21 cellular contexts compared by ENCODE assay signal in genomic region chr1:192543445-192543844, GRCh38. TPM values are rescaled to one million over a fixed set of nuclear protein-coding genes. Genes with fewer than 3 reads are reported as not detected.
DNase-seq lines count a peak whose midpoint lies in the region; ATAC-seq and TF ChIP-seq lines count a peak whose summit lies in the region.
"Had no signal": no experiment of that assay in that cellular context is flagged by ENCODE, and none has a peak within 500 bp of the region (broad histone marks: within the 10 kb centered on the region; RNA-seq: fewer than 3 reads in every experiment).

No MANE protein-coding gene starts in this region.

- peaks cover 6% of the 10 kb centered on the region for H3K36me3 Mint-ChIP-seq in T-helper 1 cell treated with Interleukin-12 subunit alpha and Interleukin-12 subunit beta and Interleukin-4 antibody, amounts not matched to agents 30 μg/mL and 1 μg/mL, for 36 hours (ENCODE audit: low read depth)
- H3K36me3 Mint-ChIP-seq in T-helper 17 cell (ENCODE audit: low read depth) (no peaks in the 10 kb centered on the region), mesothelial cell of epicardium (no peaks in the 10 kb centered on the region)

- no peaks in the 10 kb centered on the region for H3K9me3 ChIP-seq in T-helper 17 cell (ENCODE audit: control insufficient read depth, low read length, poor library complexity, severe bottlenecking)
- H3K9me3 ChIP-seq: MG63, SJCRH30 had no signal

- no peak for DNase-seq in T-helper 1 cell
- DNase-seq in T-helper 17 cell: no peak
- DNase-seq in mesothelial cell of epicardium (ENCODE audit: low spot score in 2 of 2, unreplicated experiment in 2 of 2): no peak
- DNase-seq in NCI-H1694 treated with DMSO at 0.1 percent for 48 hours (lab: John Stamatoyannopoulos, UW): no peak
- no peak for DNase-seq in iPS-NIHi7 (ENCODE audit: extremely low spot score)
- no peak for DNase-seq in Ammon's horn (ENCODE audit: low spot score)
- no peak for DNase-seq in NCI-H1436 (lab: John Stamatoyannopoulos, UW)
- DNase-seq: Calu3, GF-D8, H7, MG63, NCI-H1105, NCI-H1930, NCI-H2171 treated with DMSO at 0.1 percent for 48 hours, NCI-H510A, NCI-H82, OCI-M1, RPMI8226, SJCRH30 had no signal

- H3K27ac Mint-ChIP-seq in T-helper 1 cell treated with Interleukin-12 subunit alpha and Interleukin-12 subunit beta and Interleukin-4 antibody, amounts not matched to agents 30 μg/mL and 1 μg/mL, for 36 hours: peak overlapping the region; percentile 23
- H3K27ac Mint-ChIP-seq in T-helper 17 cell: peak overlapping the region; percentile 98
- peak overlapping the region; percentile 73 for H3K27ac Mint-ChIP-seq in mesothelial cell of epicardium

- no peak for TF ChIP-seq CTCF in mesothelial cell of epicardium (IDR thresholded peaks at IDR 0.05; ENCODE audit: unreplicated experiment)

- H3K4me3 Mint-ChIP-seq in T-helper 1 cell treated with Interleukin-12 subunit alpha and Interleukin-12 subunit beta and Interleukin-4 antibody, amounts not matched to agents 30 μg/mL and 1 μg/mL, for 36 hours: no peak overlapping the region
- no peak overlapping the region for H3K4me3 Mint-ChIP-seq in T-helper 17 cell
- no peak overlapping the region for H3K4me3 Mint-ChIP-seq in mesothelial cell of epicardium

- no peaks in the 10 kb centered on the region for H3K9me3 Mint-ChIP-seq in T-helper 1 cell treated with Interleukin-12 subunit alpha and Interleukin-12 subunit beta and Interleukin-4 antibody, amounts not matched to agents 30 μg/mL and 1 μg/mL, for 36 hours
- no peaks in the 10 kb centered on the region for H3K9me3 Mint-ChIP-seq in mesothelial cell of epicardium

- H3K27me3 Mint-ChIP-seq in T-helper 1 cell treated with Interleukin-12 subunit alpha and Interleukin-12 subunit beta and Interleukin-4 antibody, amounts not matched to agents 30 μg/mL and 1 μg/mL, for 36 hours (ENCODE audit: low read depth): no peaks in the 10 kb centered on the region
- H3K27me3 Mint-ChIP-seq in T-helper 17 cell: no peaks in the 10 kb centered on the region
- H3K27me3 Mint-ChIP-seq in mesothelial cell of epicardium (ENCODE audit: low read depth): no peaks in the 10 kb centered on the region

- H3K4me1 Mint-ChIP-seq in T-helper 1 cell treated with Interleukin-12 subunit alpha and Interleukin-12 subunit beta and Interleukin-4 antibody, amounts not matched to agents 30 μg/mL and 1 μg/mL, for 36 hours (ENCODE audit: low read depth): peaks cover 59% of the 10 kb centered on the region
- peaks cover 30% of the 10 kb centered on the region for H3K4me1 Mint-ChIP-seq in T-helper 17 cell
- peaks cover 53% of the 10 kb centered on the region for H3K4me1 Mint-ChIP-seq in mesothelial cell of epicardium

- ATAC-seq in T-helper 17 cell: no peak

RNA-seq across cellular contexts. Expression of gene RGS1, which starts 32.1 kb away (rescaled TPM):
- total RNA-seq in T-helper 17 cell: 100 to 1,000 TPM; 387 to 736 TPM
- 0.38 to 0.40 TPM in 2 of 3 replicates, not detected in the other for total RNA-seq in mesothelial cell of epicardium
- total RNA-seq: A172, Calu3, H7, SJCRH30 had no signal

Comparison
In these comparisons a context has a peak if more than half of its experiments do, and no peak if none do; other contexts are left out.
1. H3K27ac Mint-ChIP-seq: peak in every context shown above with its lines; median percentile 98 in T-helper 17 cell; 73 in mesothelial cell of epicardium; 23 in T-helper 1 cell treated with Interleukin-12 subunit alpha and Interleukin-12 subunit beta and Interleukin-4 antibody, amounts not matched to agents 30 μg/mL and 1 μg/mL, for 36 hours.
2. RNA of gene RGS1, which starts 32.1 kb away (total RNA-seq): 387 to 736 TPM in T-helper 17 cell; 0.38 to 0.40 TPM in mesothelial cell of epicardium; every median in the first group is over 100 times any median in the second.